ENCODE assay signal across 9 cellular contexts in genomic region chr2:136057023-136057801, GRCh38.
DNase-seq lines count a peak whose midpoint lies in the region; ATAC-seq lines count a peak whose summit lies in the region.
"Had no signal": no experiment of that assay in that cellular context is flagged by ENCODE, and none has a peak within 500 bp of the region (broad histone marks: within the 10 kb centered on the region; RNA-seq: fewer than 3 reads in every experiment).

No MANE protein-coding gene starts in this region.

- peak; percentile 65 for DNase-seq in activated effector memory CD4-positive, alpha-beta T cell treated with anti-CD3 and anti-CD28 coated beads, Interleukin-2, amount 50 U/mL, for 16 hours
- DNase-seq in activated effector memory CD4-positive, alpha-beta T cell treated with Interleukin-2 at 50 U/mL for 16 hours: no peak
- peak; percentile 65 for DNase-seq in activated T-helper 1 cell treated with anti-CD3 and anti-CD28 coated beads, Interleukin-12 subunit alpha, Interleukin-12 subunit beta, Interleukin-2, Interleukin-4 antibody, amounts not matched to agents 30 ng/mL and 10 ng/mL and 1 ng/mL, durations not matched to agents 14 hours and 24 hours and 36 hours (ENCODE audit: low spot score)
- DNase-seq in cerebellar cortex (ENCODE audit: low spot score) (no peak), AG08396 (ENCODE audit: low spot score) (no peak)
- DNase-seq: NCI-H446 treated with DMSO at 0.1 percent for 48 hours had no signal

- peaks cover 87% of the 10 kb centered on the region for H3K4me1 Mint-ChIP-seq in activated T-helper 1 cell treated with anti-CD3 and anti-CD28 coated beads, Interleukin-12 subunit alpha, Interleukin-12 subunit beta, Interleukin-2, Interleukin-4 antibody, amounts not matched to agents 30 ng/mL and 10 ng/mL and 1 ng/mL, durations not matched to agents 14 hours and 24 hours and 36 hours (ENCODE audit: low read depth)
- peaks cover 73% of the 10 kb centered on the region for H3K4me1 Mint-ChIP-seq in stimulated activated naive CD8-positive, alpha-beta T cell treated with anti-CD3 and anti-CD28 coated beads, Interleukin-15, Interleukin-2, amounts not matched to agents 100 ng/mL and 50 ng/mL, for 24 hours (ENCODE audit: low read depth)

- intact Hi-C loops in activated T-helper 1 cell treated with anti-CD3 and anti-CD28 coated beads, Interleukin-12 subunit alpha, Interleukin-12 subunit beta, Interleukin-2, Interleukin-4 antibody, amounts not matched to agents 30 ng/mL and 10 ng/mL and 1 ng/mL, durations not matched to agents 14 hours and 24 hours and 36 hours (cut with micrococcal nuclease): loop anchor here (1.0 to 2.0 kb wide), 19 partner anchors 8 to 1004 kb away; partner anchors contain the start of genes DARS1, MCM6 and RAB3GAP1

- peak; percentile 25 for ATAC-seq in HG03060 (IDR thresholded peaks at IDR 0.05; ENCODE audit: low read depth, unreplicated experiment)
- ATAC-seq in HG03097 (IDR thresholded peaks at IDR 0.05; ENCODE audit: low FRiP score, unreplicated experiment): no peak

- peak overlapping the region; percentile 90 for H3K27ac Mint-ChIP-seq in activated T-helper 1 cell treated with anti-CD3 and anti-CD28 coated beads, Interleukin-12 subunit alpha, Interleukin-12 subunit beta, Interleukin-2, Interleukin-4 antibody, amounts not matched to agents 30 ng/mL and 10 ng/mL and 1 ng/mL, durations not matched to agents 14 hours and 24 hours and 36 hours
- H3K27ac Mint-ChIP-seq in stimulated activated naive CD8-positive, alpha-beta T cell treated with anti-CD3 and anti-CD28 coated beads, Interleukin-15, Interleukin-2, amounts not matched to agents 100 ng/mL and 50 ng/mL, for 24 hours: peak overlapping the region; percentile 97

- peak overlapping the region; percentile 43 for H3K4me3 Mint-ChIP-seq in activated T-helper 1 cell treated with anti-CD3 and anti-CD28 coated beads, Interleukin-12 subunit alpha, Interleukin-12 subunit beta, Interleukin-2, Interleukin-4 antibody, amounts not matched to agents 30 ng/mL and 10 ng/mL and 1 ng/mL, durations not matched to agents 14 hours and 24 hours and 36 hours
- peak overlapping the region; percentile 76 for H3K4me3 Mint-ChIP-seq in stimulated activated naive CD8-positive, alpha-beta T cell treated with anti-CD3 and anti-CD28 coated beads, Interleukin-15, Interleukin-2, amounts not matched to agents 100 ng/mL and 50 ng/mL, for 24 hours

- H3K9me3 Mint-ChIP-seq in activated T-helper 1 cell treated with anti-CD3 and anti-CD28 coated beads, Interleukin-12 subunit alpha, Interleukin-12 subunit beta, Interleukin-2, Interleukin-4 antibody, amounts not matched to agents 30 ng/mL and 10 ng/mL and 1 ng/mL, durations not matched to agents 14 hours and 24 hours and 36 hours: no peaks in the 10 kb centered on the region
- no peaks in the 10 kb centered on the region for H3K9me3 Mint-ChIP-seq in stimulated activated naive CD8-positive, alpha-beta T cell treated with anti-CD3 and anti-CD28 coated beads, Interleukin-15, Interleukin-2, amounts not matched to agents 100 ng/mL and 50 ng/mL, for 24 hours

- H3K27me3 Mint-ChIP-seq in activated T-helper 1 cell treated with anti-CD3 and anti-CD28 coated beads, Interleukin-12 subunit alpha, Interleukin-12 subunit beta, Interleukin-2, Interleukin-4 antibody, amounts not matched to agents 30 ng/mL and 10 ng/mL and 1 ng/mL, durations not matched to agents 14 hours and 24 hours and 36 hours (ENCODE audit: insufficient read depth): no peaks in the 10 kb centered on the region
- H3K27me3 Mint-ChIP-seq in stimulated activated naive CD8-positive, alpha-beta T cell treated with anti-CD3 and anti-CD28 coated beads, Interleukin-15, Interleukin-2, amounts not matched to agents 100 ng/mL and 50 ng/mL, for 24 hours: no peaks in the 10 kb centered on the region

- peaks cover 4% of the 10 kb centered on the region for H3K36me3 Mint-ChIP-seq in activated T-helper 1 cell treated with anti-CD3 and anti-CD28 coated beads, Interleukin-12 subunit alpha, Interleukin-12 subunit beta, Interleukin-2, Interleukin-4 antibody, amounts not matched to agents 30 ng/mL and 10 ng/mL and 1 ng/mL, durations not matched to agents 14 hours and 24 hours and 36 hours (ENCODE audit: low read depth)
- no peaks in the 10 kb centered on the region for H3K36me3 Mint-ChIP-seq in stimulated activated naive CD8-positive, alpha-beta T cell treated with anti-CD3 and anti-CD28 coated beads, Interleukin-15, Interleukin-2, amounts not matched to agents 100 ng/mL and 50 ng/mL, for 24 hours (ENCODE audit: low read depth)

Comparison
In these comparisons a context has a peak if more than half of its experiments do, and no peak if none do; other contexts are left out.
1. DNase-seq: peak in activated effector memory CD4-positive, alpha-beta T cell treated with anti-CD3 and anti-CD28 coated beads, Interleukin-2, amount 50 U/mL, for 16 hours (single experiment) and activated T-helper 1 cell treated with anti-CD3 and anti-CD28 coated beads, Interleukin-12 subunit alpha, Interleukin-12 subunit beta, Interleukin-2, Interleukin-4 antibody, amounts not matched to agents 30 ng/mL and 10 ng/mL and 1 ng/mL, durations not matched to agents 14 hours and 24 hours and 36 hours (single experiment); none in activated effector memory CD4-positive, alpha-beta T cell treated with Interleukin-2 at 50 U/mL for 16 hours (single experiment), cerebellar cortex (single experiment) and AG08396 (single experiment).